8 cellular contexts compared by ENCODE assay signal in the genomic region with DNA sequence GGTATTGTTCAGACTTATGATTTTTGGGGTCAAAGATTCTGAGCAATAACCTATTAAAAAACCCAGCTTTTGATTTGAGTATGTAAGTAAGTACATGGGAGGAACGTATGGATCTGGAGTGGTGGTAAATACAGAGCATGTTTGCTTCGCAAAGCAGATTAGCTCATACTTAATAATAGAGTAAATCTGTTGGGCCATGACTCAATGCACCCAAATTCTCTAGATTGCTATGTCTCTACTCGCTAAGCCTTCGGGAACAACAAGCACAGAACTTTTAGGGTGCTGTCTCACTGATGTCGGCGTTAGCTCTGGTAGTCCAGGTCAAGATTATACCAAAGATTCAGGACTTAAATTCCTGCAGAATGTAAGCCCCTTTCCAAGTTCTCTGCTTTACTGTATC. TPM values are rescaled to one million over a fixed set of nuclear protein-coding genes. Genes with fewer than 3 reads are reported as not detected.
A peak's percentile ranks its signal among the peaks of the same experiment; 100 is the strongest.
DNase-seq lines count a peak whose midpoint lies in the region; ATAC-seq, FAIRE-seq and TF ChIP-seq lines count a peak whose summit lies in the region.

No MANE protein-coding gene starts in this region.

- TF ChIP-seq CTCF in AG04449 (IDR thresholded peaks at IDR 0.05; ENCODE audit: insufficient read depth, low read length, missing control alignments), result no peak
- no peak for TF ChIP-seq CTCF in bronchial epithelial cell (IDR thresholded peaks at IDR 0.05; ENCODE audit: insufficient read depth, low read length, severe bottlenecking)

- H3K9me3 ChIP-seq in HUES48 (ENCODE audit: control insufficient read depth, insufficient read depth, low read length) (no peaks in the 10 kb centered on the region), muscle layer of duodenum (ENCODE audit: control insufficient read depth in 1 of 2, low read length in 2 of 2) (no peaks in the 10 kb centered on the region)

- H3K4me1 ChIP-seq in HUES48 (ENCODE audit: control insufficient read depth, insufficient read depth, low read length) (peaks cover 26% of the 10 kb centered on the region), muscle layer of duodenum (ENCODE audit: control insufficient read depth in 1 of 2, insufficient read depth in 2 of 2, low read length in 2 of 2) (peaks cover 5 to 17% of the 10 kb centered on the region in 2 donors)

- DNase-seq in AG04449 (ENCODE audit: low read depth, low spot score) (no peak), bronchial epithelial cell (ENCODE audit: low read depth) (peak; percentile 45), NCI-H146 treated with DMSO at 0.1 percent for 48 hours (lab: John Stamatoyannopoulos, UW; ENCODE audit: unreplicated experiment) (no peak), NCI-H146 (lab: John Stamatoyannopoulos, UW) (no peak)

- H3K27ac ChIP-seq in HUES48 (ENCODE audit: low read depth, low read length) (peak overlapping the region; percentile 85), muscle layer of duodenum (ENCODE audit: low read length) (peak overlapping the region; percentile 89)

- CTCF ChIA-PET in AG04449 (lab: Yijun Ruan, JAX), result interaction anchor here (0.9 to 1.9 kb wide), 2 partner anchors 40 to 564 kb away, joined by 3 to 6 read pairs; no protein-coding TSS in a partner anchor

- peak overlapping the region; percentile 73; the same call in 1 of the 2 replicates for H3K9ac ChIP-seq in HUES48 (ENCODE audit: low read depth, low read length)

- H3K27me3 ChIP-seq in HUES48 (ENCODE audit: control insufficient read depth, insufficient read depth, low read length) (no peaks in the 10 kb centered on the region), bronchial epithelial cell (ENCODE audit: control insufficient read depth, insufficient read depth, low read length) (no peaks in the 10 kb centered on the region), muscle layer of duodenum (ENCODE audit: low read depth, low read length) (no peaks in the 10 kb centered on the region)

- ATAC-seq in GM21526 (IDR thresholded peaks at IDR 0.05; ENCODE audit: low FRiP score, unreplicated experiment) (no peak), HG03159 (IDR thresholded peaks at IDR 0.05; ENCODE audit: unreplicated experiment) (no peak)

- no peak for FAIRE-seq in bronchial epithelial cell (lab: Jason Lieb, UNC)

- peaks cover 14% of the 10 kb centered on the region for H3K36me3 ChIP-seq in HUES48 (ENCODE audit: control insufficient read depth, insufficient read depth, low read length)
- no peaks in the 10 kb centered on the region for H3K36me3 ChIP-seq in bronchial epithelial cell (ENCODE audit: control insufficient read depth, insufficient read depth, low read length)
- H3K36me3 ChIP-seq in muscle layer of duodenum (ENCODE audit: control insufficient read depth in 1 of 2, insufficient read depth in 2 of 2, low read length in 2 of 2), result peaks cover 0 to 2% of the 10 kb centered on the region in 2 donors

- POLR2A ChIA-PET in AG04449 (lab: Yijun Ruan, JAX), result interaction anchor here (1.0 to 1.1 kb wide), 2 partner anchors 20 to 30 kb away, joined by 3 to 4 read pairs; no protein-coding TSS in a partner anchor

- H3K4me3 ChIP-seq in AG04449 (ENCODE audit: low read depth, low read length) (peak overlapping the region; percentile 88), HUES48 (ENCODE audit: low read depth, low read length) (peak overlapping the region; percentile 92), bronchial epithelial cell (ENCODE audit: low read depth, low read length) (peak overlapping the region; percentile 79), muscle layer of duodenum (ENCODE audit: low read depth in 1 of 2, low read length in 2 of 2) (peak overlapping the region; percentile 91 to 98)

RNA-seq across cellular contexts. Expression of a gene that starts 0.8 kb away (rescaled TPM):
- 11.8 and 12.1 TPM in 2 replicates for total RNA-seq in bronchial epithelial cell
